In genomic region chr7:70347880-70348279, GRCh38 we compare ENCODE assay signal across 12 cellular contexts.
A peak's percentile ranks its signal among the peaks of the same experiment; 100 is the strongest.
DNase-seq lines count a peak whose midpoint lies in the region; ATAC-seq and FAIRE-seq lines count a peak whose summit lies in the region.
"Had no signal": no experiment of that assay in that cellular context is flagged by ENCODE, and none has a peak within 500 bp of the region (broad histone marks: within the 10 kb centered on the region; RNA-seq: fewer than 3 reads in every experiment).

No MANE protein-coding gene starts in this region.

- no peaks in the 10 kb centered on the region for H3K4me1 ChIP-seq in effector memory CD4-positive, alpha-beta T cell (ENCODE audit: control insufficient read depth, insufficient read depth, low read length, poor library complexity, severe bottlenecking)

- H3K9me3 Mint-ChIP-seq in T-cell = peaks cover 0 to 6% (median 4%) of the 10 kb centered on the region in 3 donors
- H3K9me3 Mint-ChIP-seq: activated naive CD4-positive, alpha-beta T cell treated with anti-CD3 and anti-CD28 coated beads, Interleukin-2, amount 50 U/mL, for 24 hours had no signal

- H3K4me1 Mint-ChIP-seq in T-cell = peaks cover 12 to 15% (median 12%) of the 10 kb centered on the region in 3 donors
- H3K4me1 Mint-ChIP-seq: activated naive CD4-positive, alpha-beta T cell treated with anti-CD3 and anti-CD28 coated beads, Interleukin-2, amount 50 U/mL, for 24 hours had no signal

- H3K4me3 ChIP-seq in effector memory CD4-positive, alpha-beta T cell (ENCODE audit: insufficient read depth, low read depth, low read length, poor library complexity, severe bottlenecking) = no peak overlapping the region
- H3K4me3 ChIP-seq: lung had no signal

- ATAC-seq in GM19468 (IDR thresholded peaks at IDR 0.05; ENCODE audit: extremely low read depth, unreplicated experiment) = peak; percentile 92
- peak; percentile 93 for ATAC-seq in HG02938 (IDR thresholded peaks at IDR 0.05; ENCODE audit: unreplicated experiment)
- ATAC-seq in HG03565 (IDR thresholded peaks at IDR 0.05; ENCODE audit: unreplicated experiment) = peak; percentile 98
- no peak for ATAC-seq in left cardiac atrium
- no peak for ATAC-seq in left lobe of liver
- no peak for ATAC-seq in T-cell (replicated peaks in 1 of 4)

- H3K27ac ChIP-seq in effector memory CD4-positive, alpha-beta T cell (ENCODE audit: insufficient read depth, low read length, poor library complexity, severe bottlenecking) = no peak overlapping the region

- CTCF ChIA-PET in T-cell (lab: Charles Lee) = no interaction called here

- peak; percentile 33 for FAIRE-seq in GM18507 (lab: Jason Lieb, UNC)

- no peaks in the 10 kb centered on the region for H3K36me3 ChIP-seq in effector memory CD4-positive, alpha-beta T cell (ENCODE audit: control insufficient read depth, insufficient read depth, low read length)

- POLR2A ChIA-PET in T-cell (lab: Charles Lee) = no interaction called here

- no peaks in the 10 kb centered on the region for H3K27me3 ChIP-seq in effector memory CD4-positive, alpha-beta T cell (replicated peaks; ENCODE audit: control insufficient read depth, insufficient read depth, low read length, poor library complexity, severe bottlenecking)

- H3K36me3 Mint-ChIP-seq in T-cell = no peaks in the 10 kb centered on the region
- H3K36me3 Mint-ChIP-seq: activated CD4-positive, alpha-beta memory T cell treated with anti-CD3 and anti-CD28 coated beads for 36 hours; activated naive CD4-positive, alpha-beta T cell treated with anti-CD3 and anti-CD28 coated beads, Interleukin-2, amount 50 U/mL, for 24 hours had no signal

- intact Hi-C loops in left cardiac atrium (cut with DNase I) = no loop called here

- no peak overlapping the region for H3K4me3 Mint-ChIP-seq in T-cell
- H3K4me3 Mint-ChIP-seq: activated CD4-positive, alpha-beta memory T cell treated with anti-CD3 and anti-CD28 coated beads for 36 hours; activated naive CD4-positive, alpha-beta T cell treated with anti-CD3 and anti-CD28 coated beads, Interleukin-2, amount 50 U/mL, for 24 hours had no signal

- H3K27ac Mint-ChIP-seq in T-cell = no peak overlapping the region
- H3K27ac Mint-ChIP-seq: activated CD4-positive, alpha-beta memory T cell treated with anti-CD3 and anti-CD28 coated beads for 36 hours; activated naive CD4-positive, alpha-beta T cell treated with anti-CD3 and anti-CD28 coated beads, Interleukin-2, amount 50 U/mL, for 24 hours had no signal

- peak; percentile 2 for DNase-seq in GM18507 (ENCODE audit: extremely low spot score, insufficient read length, low read depth)
- DNase-seq in effector memory CD4-positive, alpha-beta T cell = no peak
- no peak for DNase-seq in left cardiac atrium
- no peak for DNase-seq in left lobe of liver (ENCODE audit: low spot score)
- no peak for DNase-seq in T-cell
- DNase-seq: activated CD4-positive, alpha-beta memory T cell treated with anti-CD3 and anti-CD28 coated beads for 36 hours; NCI-H1436 treated with DMSO at 0.1 percent for 48 hours had no signal

- no peaks in the 10 kb centered on the region for H3K9me3 ChIP-seq in effector memory CD4-positive, alpha-beta T cell (ENCODE audit: control insufficient read depth, low read length)

- H3K27me3 Mint-ChIP-seq in T-cell = no peaks in the 10 kb centered on the region
- H3K27me3 Mint-ChIP-seq: activated CD4-positive, alpha-beta memory T cell treated with anti-CD3 and anti-CD28 coated beads for 36 hours; activated naive CD4-positive, alpha-beta T cell treated with anti-CD3 and anti-CD28 coated beads, Interleukin-2, amount 50 U/mL, for 24 hours had no signal

Comparison
In these comparisons a context has a peak if more than half of its experiments do, and no peak if none do; other contexts are left out.
1. ATAC-seq: peak in GM19468 (single experiment), HG02938 (single experiment) and HG03565 (single experiment); none in left cardiac atrium (0 of 2), left lobe of liver (single experiment) and T-cell (0 of 4).